ENCODE assay signal across 8 cellular contexts in genomic region chrX:119468186-119468929, GRCh38. TPM values are rescaled to one million over a fixed set of nuclear protein-coding genes. Genes with fewer than 3 reads are reported as not detected.
DNase-seq lines count a peak whose midpoint lies in the region; ATAC-seq and TF ChIP-seq lines count a peak whose summit lies in the region.

SLC25A5 (plus strand) TSS chrX:119468444; CDS start chrX:119468516, 72 bp downstream.

- no peaks in the 10 kb centered on the region for H4K20me1 ChIP-seq in H9 (ENCODE audit: control insufficient read depth, insufficient read depth, insufficient read length)

- no peaks in the 10 kb centered on the region for H3K27me3 Mint-ChIP-seq in H9 (ENCODE audit: low read depth)
- H3K27me3 Mint-ChIP-seq in activated naive CD4-positive, alpha-beta T cell treated with anti-CD3 and anti-CD28 coated beads for 36 hours (ENCODE audit: low read depth), result no peaks in the 10 kb centered on the region

- no peak within 1 kb of the TSS for H3T11ph ChIP-seq in H9 (ENCODE audit: low read length)

- H3K27ac ChIP-seq in H9 (ENCODE audit: insufficient read length, low read depth, low read length) (no peak within 1 kb of the TSS), gastroesophageal sphincter (peak within 1 kb of the TSS; percentile 93 to 100 (median 97)), suprapubic skin (peak within 1 kb of the TSS; percentile 96)

- H3K27me3 ChIP-seq in H9 (ENCODE audit: insufficient read depth, low read length) (no peaks in the 10 kb centered on the region), MG63 (no peaks in the 10 kb centered on the region), gastroesophageal sphincter (no peaks in the 10 kb centered on the region), suprapubic skin (no peaks in the 10 kb centered on the region)

- H3K4ac ChIP-seq in H9 (ENCODE audit: low read depth, low read length), result no peak within 1 kb of the TSS

- in situ Hi-C loops in G401 (cut with HindIII; ENCODE audit: low sequenced_read_pairs), result no loop called here

- H2BK5ac ChIP-seq in H9 (ENCODE audit: insufficient read length, low read length), result no peak within 1 kb of the TSS

- peak within 1 kb of the TSS; percentile 56 for H3K4me2 ChIP-seq in H9 (ENCODE audit: insufficient read depth, insufficient read length, low read length)

- peaks cover 2% of the 10 kb centered on the region; the same call in 1 of the 2 replicates for H3K79me2 ChIP-seq in H9 (ENCODE audit: insufficient read depth, low read length)

- H3K79me1 ChIP-seq in H9 (ENCODE audit: insufficient read depth, low read depth, low read length, poor library complexity, severe bottlenecking), result no peaks in the 10 kb centered on the region

- H3K4me1 Mint-ChIP-seq in H9, result no peaks in the 10 kb centered on the region; a peak in 1 of 4 replicates
- peaks cover 15% of the 10 kb centered on the region for H3K4me1 Mint-ChIP-seq in activated naive CD4-positive, alpha-beta T cell treated with anti-CD3 and anti-CD28 coated beads for 36 hours (ENCODE audit: low read depth)

- H2BK120ac ChIP-seq in H9 (ENCODE audit: low read depth, low read length, poor library complexity, severe bottlenecking), result no peak within 1 kb of the TSS

- no peak for TF ChIP-seq CTCF in H9 (conservative IDR thresholded peaks at IDR 0.05)
- no peak for TF ChIP-seq CTCF in gastroesophageal sphincter (IDR thresholded peaks at IDR 0.05)
- TF ChIP-seq CTCF in suprapubic skin (IDR thresholded peaks at IDR 0.05), result no peak

- no peak within 1 kb of the TSS for H2AFZ ChIP-seq in H9 (ENCODE audit: low read length)

- peak within 1 kb of the TSS; percentile 62; the same call in 1 of the 2 replicates for H3K14ac ChIP-seq in H9 (ENCODE audit: insufficient read depth, low read length)

- H3K23me2 ChIP-seq in H9 (ENCODE audit: insufficient read length, low read depth, low read length, poor library complexity, severe bottlenecking), result no peaks in the 10 kb centered on the region

- peaks cover 57 to 69% of the 10 kb centered on the region in 2 experiments for H3K9me3 Mint-ChIP-seq in H9
- H3K9me3 Mint-ChIP-seq in activated naive CD4-positive, alpha-beta T cell treated with anti-CD3 and anti-CD28 coated beads for 36 hours, result no peaks in the 10 kb centered on the region

- H3K23ac ChIP-seq in H9 (ENCODE audit: insufficient read length, low read depth, low read length), result no peak within 1 kb of the TSS

- H3K9ac ChIP-seq in H9 (ENCODE audit: extremely low read depth, insufficient read length, low read length), result peak within 1 kb of the TSS; percentile 71

- H3K4me1 ChIP-seq in H9 (ENCODE audit: insufficient read depth, low read length) (no peaks in the 10 kb centered on the region), gastroesophageal sphincter (peaks cover 0 to 21% (median 0%) of the 10 kb centered on the region in 3 donors), suprapubic skin (peaks cover 4% of the 10 kb centered on the region)

- no peak within 1 kb of the TSS for H2AK5ac ChIP-seq in H9 (ENCODE audit: insufficient read length, low read length)

- TF ChIP-seq EP300 in gastroesophageal sphincter (IDR thresholded peaks at IDR 0.05), result no peak
- TF ChIP-seq EP300 in suprapubic skin (IDR thresholded peaks at IDR 0.05), result no peak

- H4K5ac ChIP-seq in H9 (ENCODE audit: insufficient read length, low read depth, low read length), result no peak within 1 kb of the TSS

- H3K18ac ChIP-seq in H9 (ENCODE audit: insufficient read length, low read depth, low read length), result peak within 1 kb of the TSS; percentile 74

- H2BK15ac ChIP-seq in H9 (ENCODE audit: low read depth, low read length), result no peak within 1 kb of the TSS

- H3K56ac ChIP-seq in H9 (ENCODE audit: insufficient read length, low read depth, low read length), result no peak within 1 kb of the TSS

- CTCF ChIA-PET in activated naive CD4-positive, alpha-beta T cell treated with anti-CD3 and anti-CD28 coated beads for 36 hours (lab: Charles Lee), result interaction anchor here (1.0 to 3.6 kb wide), 2 partner anchors 14 to 44 kb away, joined by 3 to 25 read pairs; no protein-coding TSS in a partner anchor

- H3K36me3 ChIP-seq in MG63, result peaks cover 27% of the 10 kb centered on the region
- H3K36me3 ChIP-seq in gastroesophageal sphincter, result peaks cover 0 to 22% of the 10 kb centered on the region in 2 donors
- peaks cover 16% of the 10 kb centered on the region for H3K36me3 ChIP-seq in suprapubic skin

- intact Hi-C loops in activated naive CD4-positive, alpha-beta T cell treated with anti-CD3 and anti-CD28 coated beads for 36 hours (cut with micrococcal nuclease), result loop anchor here (1.0 to 5.0 kb wide), 10 partner anchors 34 to 474 kb away; partner anchors contain the start of genes NDUFA1, NKAP, NKRF and PGRMC1

- peaks cover 23 to 29% (median 24%) of the 10 kb centered on the region in 3 experiments for H3K36me3 Mint-ChIP-seq in H9 (ENCODE audit: insufficient read depth in 1 of 3, low read depth in 3 of 3)
- H3K36me3 Mint-ChIP-seq in activated naive CD4-positive, alpha-beta T cell treated with anti-CD3 and anti-CD28 coated beads for 36 hours (ENCODE audit: low read depth), result peaks cover 22% of the 10 kb centered on the region

- H2BK20ac ChIP-seq in H9 (ENCODE audit: low read depth, low read length, poor library complexity, severe bottlenecking), result no peak within 1 kb of the TSS

- no peak within 1 kb of the TSS for H2BK12ac ChIP-seq in H9 (ENCODE audit: insufficient read length, low read depth, low read length)

- H4K8ac ChIP-seq in H9 (replicated peaks; ENCODE audit: insufficient read length, low read depth, low read length), result no peak within 1 kb of the TSS

- H3K4me3 Mint-ChIP-seq in H9, result peak within 1 kb of the TSS; percentile 89
- H3K4me3 Mint-ChIP-seq in activated naive CD4-positive, alpha-beta T cell treated with anti-CD3 and anti-CD28 coated beads for 36 hours, result peak within 1 kb of the TSS; percentile 83

- no CpG with 5 or more reads among the region's 64 CpGs for WGBS in H9 (ENCODE audit: extremely low coverage, insufficient read length, low lambda C conversion rate)
- 34% methylated on average over 13 of the region's 64 CpGs; no CpG with 5 or more reads in 1 of the 2 donors for whole genome bisulfite sequencing in gastroesophageal sphincter (ENCODE audit: low coverage in 1 of 2), 2 donors
- 40% methylated on average over 56 of the region's 64 CpGs for WGBS in suprapubic skin

- peaks cover 17% of the 10 kb centered on the region for H3K9me3 ChIP-seq in H9 (ENCODE audit: control insufficient read depth, low read depth, low read length)
- no peaks in the 10 kb centered on the region for H3K9me3 ChIP-seq in MG63
- H3K9me3 ChIP-seq in gastroesophageal sphincter, result no peaks in the 10 kb centered on the region
- no peaks in the 10 kb centered on the region for H3K9me3 ChIP-seq in suprapubic skin

- H3K27ac Mint-ChIP-seq in H9, result peak within 1 kb of the TSS; percentile 81 to 96 (median 96)
- peak within 1 kb of the TSS; percentile 92 for H3K27ac Mint-ChIP-seq in activated naive CD4-positive, alpha-beta T cell treated with anti-CD3 and anti-CD28 coated beads for 36 hours

- peak; percentile 94 for ATAC-seq in gastroesophageal sphincter

- H3K4me3 ChIP-seq in MG63 (peak within 1 kb of the TSS; percentile 98), gastroesophageal sphincter (peak within 1 kb of the TSS; percentile 82 to 99), suprapubic skin (peak within 1 kb of the TSS; percentile 79)

- TF ChIP-seq POLR2A in gastroesophageal sphincter (IDR thresholded peaks at IDR 0.05) (peak; percentile 85 to 92), suprapubic skin (IDR thresholded peaks at IDR 0.05) (peak; percentile 52 to 88)

- H4K91ac ChIP-seq in H9 (ENCODE audit: insufficient read length, low read depth, low read length), result no peak within 1 kb of the TSS

- peak; percentile 86 for DNase-seq in G401 (ENCODE audit: low spot score)
- DNase-seq in H9, result peak; percentile 90
- DNase-seq in MG63, result peak; percentile 85
- peak; percentile 76 for DNase-seq in SK-N-DZ (ENCODE audit: low spot score)
- peak; percentile 78 for DNase-seq in activated naive CD4-positive, alpha-beta T cell treated with anti-CD3 and anti-CD28 coated beads for 36 hours
- DNase-seq in occipital lobe (lab: John Stamatoyannopoulos, UW), result peak; percentile 75
- peak; percentile 82 to 85 for DNase-seq in suprapubic skin (ENCODE audit: low spot score in 2 of 2)

RNA-seq across cellular contexts. Expression of gene SLC25A5, which starts in this region (rescaled TPM):
- total RNA-seq in G401 (2014; rRNA removed; shearing (Covaris generic)), result 127 and 170 TPM in 2 replicates
- 454 and 472 TPM in 2 replicates for total RNA-seq in H9 (2021)
- total RNA-seq in MG63 (2014; rRNA removed; shearing (Covaris generic); ENCODE audit: low replicate concordance), result 49.0 and 68.0 TPM in 2 replicates
- 165 and 166 TPM in 2 replicates for polyA plus RNA-seq in SK-N-DZ (2014; cell fraction: cytosol; rRNA removed)
- 71.5 and 97.5 TPM in 2 replicates for polyA plus RNA-seq in SK-N-DZ (2014; cell fraction: nucleus; rRNA removed)
- 100 to 1,000 TPM; 846 to 855 TPM for total RNA-seq in activated naive CD4-positive, alpha-beta T cell treated with anti-CD3 and anti-CD28 coated beads for 36 hours
- total RNA-seq in gastroesophageal sphincter, result 100 to 1,000 TPM; 165 to 302 (median 209) TPM
- 73.6 TPM for total RNA-seq in occipital lobe
- total RNA-seq in suprapubic skin, result 100 to 1,000 TPM; 177 to 516 (median 455) TPM
